Comparison of ENCODE assay signal across 8 cellular contexts in the genomic region with DNA sequence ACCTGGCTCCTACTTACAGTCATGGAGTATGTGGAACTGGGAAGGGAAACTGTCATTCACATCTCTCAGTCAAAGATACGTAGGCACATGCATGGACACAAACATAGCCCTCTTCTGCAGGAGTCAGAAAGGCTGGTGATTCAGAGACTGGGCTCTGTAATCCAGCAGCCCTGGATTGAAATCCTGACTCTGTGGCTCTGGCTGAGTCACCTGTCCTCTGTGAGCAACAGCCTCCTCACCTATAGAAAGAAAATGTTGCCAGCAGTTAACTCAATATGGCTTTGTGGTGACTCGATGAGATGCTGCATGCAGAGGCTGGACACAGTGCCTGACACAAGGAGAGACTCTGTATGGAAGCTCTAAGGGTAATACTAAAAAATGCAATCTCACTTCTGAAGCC. TPM values are rescaled to one million over a fixed set of nuclear protein-coding genes. Genes with fewer than 3 reads are reported as not detected.
DNase-seq lines count a peak whose midpoint lies in the region; ATAC-seq and TF ChIP-seq lines count a peak whose summit lies in the region.
"Had no signal": no experiment of that assay in that cellular context is flagged by ENCODE, and none has a peak within 500 bp of the region (broad histone marks: within the 10 kb centered on the region; RNA-seq: fewer than 3 reads in every experiment).

No MANE protein-coding gene starts in this region.

- H3K27me3 Mint-ChIP-seq in HFFc6 (ENCODE audit: insufficient read depth) = no peaks in the 10 kb centered on the region; the same call in 1 of the 2 replicates
- peaks cover 2% of the 10 kb centered on the region for H3K27me3 Mint-ChIP-seq in activated CD8-positive, alpha-beta memory T cell treated with anti-CD3 and anti-CD28 coated beads, Interleukin-2, amount 10 ng/mL, durations not matched to agents 7 days and 5 days

- H3K4me3 Mint-ChIP-seq in HFFc6 = peak overlapping the region; percentile 68
- H3K4me3 Mint-ChIP-seq in activated CD8-positive, alpha-beta memory T cell treated with anti-CD3 and anti-CD28 coated beads, Interleukin-2, amount 10 ng/mL, durations not matched to agents 7 days and 5 days = no peak overlapping the region

- TF ChIP-seq CTCF in HFFc6 (IDR thresholded peaks at IDR 0.05) = no peak
- no peak for TF ChIP-seq CTCF in brain microvascular endothelial cell (IDR thresholded peaks at IDR 0.05; ENCODE audit: low read depth, low read length, missing control alignments)
- no peak for TF ChIP-seq CTCF in gastrocnemius medialis (IDR thresholded peaks at IDR 0.05 in 4 of 5, conservative IDR thresholded peaks at IDR 0.05 in 1 of 5)

- H3K9me3 ChIP-seq in gastrocnemius medialis = no peaks in the 10 kb centered on the region
- H3K9me3 ChIP-seq: suprapubic skin had no signal

- H3K4me1 Mint-ChIP-seq in HFFc6 (ENCODE audit: low read depth) = peaks cover 68% of the 10 kb centered on the region
- peaks cover 28% of the 10 kb centered on the region for H3K4me1 Mint-ChIP-seq in activated CD8-positive, alpha-beta memory T cell treated with anti-CD3 and anti-CD28 coated beads, Interleukin-2, amount 10 ng/mL, durations not matched to agents 7 days and 5 days

- no peak for TF ChIP-seq POLR2A in gastrocnemius medialis (IDR thresholded peaks at IDR 0.05)

- CTCF ChIA-PET in activated CD8-positive, alpha-beta memory T cell treated with anti-CD3 and anti-CD28 coated beads, Interleukin-2, amount 10 ng/mL, durations not matched to agents 7 days and 5 days (lab: Charles Lee) = no interaction called here

- no peaks in the 10 kb centered on the region for H3K9me3 Mint-ChIP-seq in HFFc6
- H3K9me3 Mint-ChIP-seq in activated CD8-positive, alpha-beta memory T cell treated with anti-CD3 and anti-CD28 coated beads, Interleukin-2, amount 10 ng/mL, durations not matched to agents 7 days and 5 days (ENCODE audit: low read depth) = no peaks in the 10 kb centered on the region

- H3K36me3 ChIP-seq in brain microvascular endothelial cell (replicated peaks) = no peaks in the 10 kb centered on the region
- H3K36me3 ChIP-seq in gastrocnemius medialis = no peaks in the 10 kb centered on the region
- H3K36me3 ChIP-seq: suprapubic skin had no signal

- H3K27ac Mint-ChIP-seq in HFFc6 = peak overlapping the region; percentile 98
- no peak overlapping the region for H3K27ac Mint-ChIP-seq in activated CD8-positive, alpha-beta memory T cell treated with anti-CD3 and anti-CD28 coated beads, Interleukin-2, amount 10 ng/mL, durations not matched to agents 7 days and 5 days

- H3K27me3 ChIP-seq in brain microvascular endothelial cell (replicated peaks) (no peaks in the 10 kb centered on the region), gastrocnemius medialis (no peaks in the 10 kb centered on the region)
- H3K27me3 ChIP-seq: suprapubic skin had no signal

- peak in 1 of 2 donors; percentile 15 for ATAC-seq in gastrocnemius medialis
- ATAC-seq in activated CD8-positive, alpha-beta memory T cell treated with anti-CD3 and anti-CD28 coated beads, Interleukin-2, amount 10 ng/mL, durations not matched to agents 7 days and 5 days = no peak

- peak; percentile 34 for DNase-seq in Caki2 (ENCODE audit: low read depth)
- peak; percentile 84 for DNase-seq in HFFc6
- DNase-seq in brain microvascular endothelial cell = peak; percentile 57
- DNase-seq in gastrocnemius medialis = peak in 1 of 2 donors; percentile 45
- no peak for DNase-seq in DMS79 (lab: John Stamatoyannopoulos, UW)
- DNase-seq in DMS 273 treated with DMSO at 0.1 percent for 48 hours (lab: John Stamatoyannopoulos, UW) = no peak
- DNase-seq in activated CD8-positive, alpha-beta memory T cell treated with anti-CD3 and anti-CD28 coated beads, Interleukin-2, amount 10 ng/mL, durations not matched to agents 7 days and 5 days = no peak

- in situ Hi-C loops in Caki2 (cut with HindIII; ENCODE audit: low pct_unique_long_range_greater_than_20kb, low sequenced_read_pairs) = no loop called here
- in situ Hi-C loops in brain microvascular endothelial cell (cut with HindIII; ENCODE audit: low pct_ligation_motif_present, low sequenced_read_pairs) = no loop called here
- in situ Hi-C loops in gastrocnemius medialis (cut with MboI; ENCODE audit: low sequenced_read_pairs in 4 of 4) = no loop called here

- no peaks in the 10 kb centered on the region for H3K36me3 Mint-ChIP-seq in HFFc6 (ENCODE audit: low read depth)
- H3K36me3 Mint-ChIP-seq in activated CD8-positive, alpha-beta memory T cell treated with anti-CD3 and anti-CD28 coated beads, Interleukin-2, amount 10 ng/mL, durations not matched to agents 7 days and 5 days = no peaks in the 10 kb centered on the region

- H3K4me3 ChIP-seq in brain microvascular endothelial cell (ENCODE audit: low read depth, low read length) (no peak overlapping the region), gastrocnemius medialis (no peak overlapping the region)
- H3K4me3 ChIP-seq: suprapubic skin had no signal

- H3K27ac ChIP-seq in brain microvascular endothelial cell (no peak overlapping the region), gastrocnemius medialis (peak overlapping the region; percentile 97 to 99 (median 98))

- H3K4me1 ChIP-seq in gastrocnemius medialis = peaks cover 63 to 71% of the 10 kb centered on the region in 2 donors

- intact Hi-C loops in gastrocnemius medialis (cut with DNase I; ENCODE audit: low total_unique reads) = loop anchor here (5.0 kb wide), 2 partner anchors 147 to 212 kb away; partner anchors contain the start of gene SEC24A

RNA-seq across cellular contexts. Expression of gene CDKN2AIPNL, which starts 23.8 kb away (rescaled TPM):
- 62.5 and 74.1 TPM in 2 replicates for total RNA-seq in Caki2 (2014; rRNA removed; shearing (Covaris generic); ENCODE audit: low replicate concordance)
- 10 to 100 TPM; 23.3 to 30.2 (median 28.4) TPM for total RNA-seq in HFFc6 (2021; fragmentation: NEBNext Ultra II Directional; extraction: Animal tissue kit (Norgen Biotek cat#: 25700))
- total RNA-seq in gastrocnemius medialis = 10 to 100 TPM; 23.6 to 58.5 (median 37.4) TPM
- total RNA-seq in activated CD8-positive, alpha-beta memory T cell treated with anti-CD3 and anti-CD28 coated beads, Interleukin-2, amount 10 ng/mL, durations not matched to agents 7 days and 5 days = 10 to 100 TPM; 28.0 to 33.8 TPM

Comparison
In these comparisons a context has a peak if more than half of its experiments do, and no peak if none do; other contexts are left out.
1. DNase-seq: peak in Caki2 (single experiment), HFFc6 (single experiment) and brain microvascular endothelial cell (single experiment); none in DMS79 (single experiment), DMS 273 treated with DMSO at 0.1 percent for 48 hours (single experiment) and activated CD8-positive, alpha-beta memory T cell treated with anti-CD3 and anti-CD28 coated beads, Interleukin-2, amount 10 ng/mL, durations not matched to agents 7 days and 5 days (single experiment).